ENCODE assay signal across 17 cellular contexts in the genomic region with DNA sequence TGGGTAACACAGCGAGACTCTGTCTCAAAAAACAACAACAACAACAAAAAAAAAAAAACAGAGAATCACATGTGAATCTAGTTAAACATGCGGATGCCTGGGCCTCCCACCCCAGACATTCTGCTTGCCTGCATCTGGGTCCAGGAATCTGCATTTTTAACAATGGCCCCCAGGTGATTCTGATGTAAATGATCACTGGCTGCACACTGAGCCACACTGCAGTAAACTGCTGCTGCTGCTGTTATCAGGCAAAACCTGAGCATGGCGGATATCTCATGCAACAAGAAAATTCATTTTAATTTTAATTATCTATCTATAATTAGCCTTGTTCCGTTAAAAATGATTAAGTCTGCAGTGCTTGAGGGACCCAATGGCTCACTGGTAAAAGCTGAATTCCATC.
"Had no signal": no experiment of that assay in that cellular context is flagged by ENCODE, and none has a peak within 500 bp of the region (broad histone marks: within the 10 kb centered on the region; RNA-seq: fewer than 3 reads in every experiment).

No MANE protein-coding gene starts in this region.

- H3K36me3 ChIP-seq: neutrophil, suprapubic skin, thyroid gland had no signal

- H3K27ac ChIP-seq: neutrophil, thyroid gland had no signal

- H3K27me3 ChIP-seq: neutrophil, suprapubic skin, thyroid gland had no signal

- H3K4me3 Mint-ChIP-seq: naive thymus-derived CD4-positive, alpha-beta T cell; type B pancreatic cell had no signal

- H3K27me3 Mint-ChIP-seq: type B pancreatic cell had no signal

- DNase-seq: effector CD4-positive, alpha-beta T cell; foreskin melanocyte; hippocampal formation; kidney; left colon; mammary epithelial cell; naive thymus-derived CD4-positive, alpha-beta T cell; psoas muscle; retina; small intestine; stimulated activated CD4-positive, alpha-beta T cell treated with anti-CD3 and anti-CD28 coated beads, Interleukin-12 subunit alpha, Interleukin-12 subunit beta, amount 100 ng/mL, for 4 hours; stimulated activated naive CD4-positive, alpha-beta T cell; thyroid gland had no signal

- H3K36me3 Mint-ChIP-seq: type B pancreatic cell had no signal

- ATAC-seq: left colon; naive thymus-derived CD4-positive, alpha-beta T cell had no signal

- H3K27ac Mint-ChIP-seq: type B pancreatic cell had no signal

- H3K4me3 ChIP-seq: coronary artery, psoas muscle, suprapubic skin, thyroid gland had no signal

- H3K9me3 ChIP-seq: neutrophil, psoas muscle, suprapubic skin, thyroid gland had no signal
